8 cellular contexts compared by ENCODE assay signal in the genomic region with DNA sequence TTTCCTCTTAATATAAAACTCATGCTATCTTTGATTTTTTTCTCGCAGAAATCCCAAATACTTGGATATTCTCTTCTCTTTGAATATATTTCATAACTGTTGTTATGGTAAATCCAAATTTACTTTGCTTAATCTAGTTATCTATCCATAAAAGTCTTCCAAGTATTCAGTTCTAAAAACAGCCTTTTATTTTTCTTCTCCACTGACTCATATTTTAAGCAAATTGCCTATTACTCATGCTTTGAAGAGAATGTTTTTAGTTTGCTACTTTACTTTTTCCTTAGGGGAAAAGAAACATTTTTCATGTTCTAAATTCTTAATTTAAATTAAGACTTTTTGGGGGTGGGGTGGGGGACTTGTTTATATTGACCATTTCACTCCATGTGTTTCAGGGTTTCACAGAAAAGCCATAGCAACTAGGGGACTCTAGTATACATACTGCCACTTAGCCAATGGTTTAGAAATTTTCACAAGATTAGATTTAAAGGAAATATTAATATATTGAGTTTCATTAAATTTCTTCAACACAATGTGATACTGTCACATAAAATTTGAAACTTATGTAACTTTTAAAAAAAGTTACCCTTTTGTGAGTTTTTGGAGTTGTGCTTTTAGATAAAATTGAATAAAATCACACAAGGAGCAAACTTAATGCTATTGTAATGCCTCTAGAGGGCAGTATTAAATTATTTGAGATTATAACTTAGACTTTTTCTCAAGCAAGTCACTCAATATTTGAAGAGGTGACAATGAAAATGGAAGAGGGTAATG.
DNase-seq lines count a peak whose midpoint lies in the region; ATAC-seq and TF ChIP-seq lines count a peak whose summit lies in the region.

No MANE protein-coding gene starts in this region.

- 97% methylated on average over 1 of the region's 1 CpG for WGBS in hepatocyte (ENCODE audit: low lambda C conversion rate, missing lambda C conversion rate)

- no peaks in the 10 kb centered on the region for H3K9me2 ChIP-seq in hepatocyte (replicated peaks; ENCODE audit: insufficient read depth)

- H4K20me1 ChIP-seq in hepatocyte (ENCODE audit: insufficient read depth, poor library complexity, severe bottlenecking), result no peaks in the 10 kb centered on the region

- no peaks in the 10 kb centered on the region for H3K4me1 ChIP-seq in hepatocyte (ENCODE audit: insufficient read depth)

- H3K9me3 Mint-ChIP-seq in activated CD4-positive, alpha-beta T cell treated with anti-CD3 and anti-CD28 coated beads, Interleukin-2, amount 10 ng/mL, durations not matched to agents 24 days and 14 days, result no peaks in the 10 kb centered on the region

- no peaks in the 10 kb centered on the region for H3K4me1 Mint-ChIP-seq in activated CD4-positive, alpha-beta T cell treated with anti-CD3 and anti-CD28 coated beads, Interleukin-2, amount 10 ng/mL, durations not matched to agents 24 days and 14 days

- no peaks in the 10 kb centered on the region for H3K79me2 ChIP-seq in hepatocyte

- no peak overlapping the region for H3K4me3 ChIP-seq in hepatocyte

- no peaks in the 10 kb centered on the region for H3K27me3 Mint-ChIP-seq in activated CD4-positive, alpha-beta T cell treated with anti-CD3 and anti-CD28 coated beads, Interleukin-2, amount 10 ng/mL, durations not matched to agents 24 days and 14 days

- no peak overlapping the region for H2AFZ ChIP-seq in hepatocyte

- peak; percentile 80 for TF ChIP-seq CTCF in hepatocyte (IDR thresholded peaks at IDR 0.05; ENCODE audit: poor library complexity)

- H3K4me3 Mint-ChIP-seq in activated CD4-positive, alpha-beta T cell treated with anti-CD3 and anti-CD28 coated beads, Interleukin-2, amount 10 ng/mL, durations not matched to agents 24 days and 14 days, result no peak overlapping the region

- H3K36me3 ChIP-seq in hepatocyte (replicated peaks; ENCODE audit: insufficient read depth, low read depth), result no peaks in the 10 kb centered on the region

- no peak overlapping the region for H3K27ac Mint-ChIP-seq in activated CD4-positive, alpha-beta T cell treated with anti-CD3 and anti-CD28 coated beads, Interleukin-2, amount 10 ng/mL, durations not matched to agents 24 days and 14 days

- DNase-seq in GM03348 (ENCODE audit: low spot score) (peak; percentile 31), SHP77 treated with DMSO at 0.1 percent for 48 hours (lab: John Stamatoyannopoulos, UW) (peak; percentile 45), hepatocyte (ENCODE audit: low spot score) (peak; percentile 13), cortex of kidney (lab: John Stamatoyannopoulos, UW) (no peak)
- no peak for DNase-seq in activated CD4-positive, alpha-beta T cell treated with anti-CD3 and anti-CD28 coated beads, Interleukin-2, amount 10 ng/mL, durations not matched to agents 24 days and 14 days
- DNase-seq in stimulated activated CD4-positive, alpha-beta T cell treated with anti-CD3 and anti-CD28 coated beads, Interleukin-4, amount 100 ng/mL, for 1 hour, result no peak

- intact Hi-C loops in activated CD4-positive, alpha-beta T cell treated with anti-CD3 and anti-CD28 coated beads, Interleukin-2, amount 10 ng/mL, durations not matched to agents 24 days and 14 days (cut with micrococcal nuclease), result no loop called here

- H3K4me2 ChIP-seq in hepatocyte, result no peak overlapping the region

- H3K27me3 ChIP-seq in hepatocyte, result no peaks in the 10 kb centered on the region

- H3K36me3 Mint-ChIP-seq in activated CD4-positive, alpha-beta T cell treated with anti-CD3 and anti-CD28 coated beads, Interleukin-2, amount 10 ng/mL, durations not matched to agents 24 days and 14 days (ENCODE audit: low read depth), result no peaks in the 10 kb centered on the region

- no peaks in the 10 kb centered on the region for H3K9me3 ChIP-seq in hepatocyte (ENCODE audit: low read depth)

- ATAC-seq in HG03342 (IDR thresholded peaks at IDR 0.05; ENCODE audit: unreplicated experiment), result peak; percentile 71
- no peak for ATAC-seq in HG02870 (IDR thresholded peaks at IDR 0.05; ENCODE audit: unreplicated experiment)

- no peak overlapping the region for H3K27ac ChIP-seq in hepatocyte

Comparison
In these comparisons a context has a peak if more than half of its experiments do, and no peak if none do; other contexts are left out.
1. DNase-seq: peak in GM03348 (single experiment), SHP77 treated with DMSO at 0.1 percent for 48 hours (single experiment) and hepatocyte (single experiment); none in activated CD4-positive, alpha-beta T cell treated with anti-CD3 and anti-CD28 coated beads, Interleukin-2, amount 10 ng/mL, durations not matched to agents 24 days and 14 days (single experiment), cortex of kidney (single experiment) and stimulated activated CD4-positive, alpha-beta T cell treated with anti-CD3 and anti-CD28 coated beads, Interleukin-4, amount 100 ng/mL, for 1 hour (single experiment).